In genomic region chr17:63699638-63700527, GRCh38 we compare ENCODE assay signal across 9 cellular contexts. TPM values are rescaled to one million over a fixed set of nuclear protein-coding genes. Genes with fewer than 3 reads are reported as not detected.
DNase-seq lines count a peak whose midpoint lies in the region; ATAC-seq and TF ChIP-seq lines count a peak whose summit lies in the region.
"Had no signal": no experiment of that assay in that cellular context is flagged by ENCODE, and none has a peak within 500 bp of the region (broad histone marks: within the 10 kb centered on the region; RNA-seq: fewer than 3 reads in every experiment).

LIMD2 (minus strand) TSS chr17:63700125; CDS start chr17:63699298, 827 bp downstream.

- intact Hi-C loops in HCT116 (cut with micrococcal nuclease): loop anchor here (5.0 kb wide), 2 partner anchors 127 to 273 kb away; partner anchors contain the start of genes FTSJ3 and PSMC5
- intact Hi-C loops in activated CD4-positive, alpha-beta T cell treated with anti-CD3 and anti-CD28 coated beads, Interleukin-2, amount 10 ng/mL, durations not matched to agents 24 days and 14 days (cut with micrococcal nuclease): loop anchor here (1.0 to 5.0 kb wide), 5 partner anchors 78 to 273 kb away; partner anchors contain the start of genes DCAF7, MAP3K3 and SMARCD2

- H3K9me3 Mint-ChIP-seq in activated CD4-positive, alpha-beta T cell treated with anti-CD3 and anti-CD28 coated beads, Interleukin-2, amount 10 ng/mL, durations not matched to agents 24 days and 14 days: no peaks in the 10 kb centered on the region
- no peaks in the 10 kb centered on the region for H3K9me3 Mint-ChIP-seq in memory B cell

- no peaks in the 10 kb centered on the region for H3K36me3 ChIP-seq in HCT116 (ENCODE audit: control insufficient read depth in 1 of 2, insufficient read depth in 2 of 2, low read length in 2 of 2)

- no peak for TF ChIP-seq CTCF in HCT116 (IDR thresholded peaks at IDR 0.05 in 2 of 3, conservative IDR thresholded peaks at IDR 0.05 in 1 of 3; ENCODE audit: borderline replicate concordance in 1 of 3, insufficient read depth in 1 of 3, low read depth in 2 of 3, low read length in 2 of 3)

- POLR2A ChIA-PET in HCT116 (lab: Charles Lee): no interaction called here

- peak within 1 kb of the TSS; percentile 92 for H3K4me2 ChIP-seq in HCT116 (ENCODE audit: low read length)

- no TSS peak for BruUV-seq in HCT116 (replicated peaks; lab: Mats Ljungman, UMichigan)

- H3K4me1 ChIP-seq in HCT116 (ENCODE audit: control insufficient read depth in 1 of 2, insufficient read depth in 2 of 2, low read length in 2 of 2): peaks cover 5 to 30% of the 10 kb centered on the region in 2 experiments

- peak within 1 kb of the TSS; percentile 93 for H3K4me3 Mint-ChIP-seq in activated CD4-positive, alpha-beta T cell treated with anti-CD3 and anti-CD28 coated beads, Interleukin-2, amount 10 ng/mL, durations not matched to agents 24 days and 14 days
- H3K4me3 Mint-ChIP-seq in memory B cell: peak within 1 kb of the TSS; percentile 96

- TF ChIP-seq RAD21 in HCT116 (IDR thresholded peaks at IDR 0.05; ENCODE audit: low read depth): no peak

- RAD21 ChIA-PET in HCT116 (lab: Charles Lee; ENCODE audit: low non-redundant PET in 1 of 2, low total read pairs in 2 of 2, uncharacterized antibody in 2 of 2, unreplicated experiment in 2 of 2): no interaction called here

- no peak within 1 kb of the TSS for H2AFZ ChIP-seq in HCT116 (ENCODE audit: low read depth, low read length, poor library complexity, severe bottlenecking)

- H3K27me3 ChIP-seq in HCT116 (ENCODE audit: insufficient read depth, low read length): no peaks in the 10 kb centered on the region

- H3K4me1 Mint-ChIP-seq in activated CD4-positive, alpha-beta T cell treated with anti-CD3 and anti-CD28 coated beads, Interleukin-2, amount 10 ng/mL, durations not matched to agents 24 days and 14 days: peaks cover 56% of the 10 kb centered on the region
- peaks cover 48% of the 10 kb centered on the region for H3K4me1 Mint-ChIP-seq in memory B cell

- H3K4me3 ChIP-seq in HCT116 (replicated peaks in 1 of 2; ENCODE audit: low read depth in 1 of 2, low read length in 2 of 2): peak within 1 kb of the TSS; percentile 36 to 60

- H3K36me3 Mint-ChIP-seq in activated CD4-positive, alpha-beta T cell treated with anti-CD3 and anti-CD28 coated beads, Interleukin-2, amount 10 ng/mL, durations not matched to agents 24 days and 14 days (ENCODE audit: low read depth): peaks cover 45% of the 10 kb centered on the region
- H3K36me3 Mint-ChIP-seq in memory B cell: peaks cover 11% of the 10 kb centered on the region

- no peaks in the 10 kb centered on the region for H3K9me3 ChIP-seq in HCT116 (ENCODE audit: control insufficient read depth in 1 of 2, insufficient read depth in 1 of 2, low read depth in 1 of 2, low read length in 2 of 2)

- CTCF ChIA-PET in HCT116 (lab: Charles Lee): no interaction called here

- H4K20me1 ChIP-seq in HCT116 (ENCODE audit: insufficient read depth): no peaks in the 10 kb centered on the region

- TF ChIP-seq POLR2A in HCT116 (IDR thresholded peaks at IDR 0.05; ENCODE audit: borderline replicate concordance, extremely low read depth, insufficient read depth, insufficient read length): no peak

- H3K27ac Mint-ChIP-seq in activated CD4-positive, alpha-beta T cell treated with anti-CD3 and anti-CD28 coated beads, Interleukin-2, amount 10 ng/mL, durations not matched to agents 24 days and 14 days: peak within 1 kb of the TSS; percentile 97
- peak within 1 kb of the TSS; percentile 97 for H3K27ac Mint-ChIP-seq in memory B cell

- no peaks in the 10 kb centered on the region for H3K79me2 ChIP-seq in HCT116 (ENCODE audit: insufficient read depth, low read length)

- DNase-seq in DMS53 treated with DMSO at 0.1 percent for 48 hours (lab: John Stamatoyannopoulos, UW; ENCODE audit: unreplicated experiment): peak; percentile 13
- no peak for DNase-seq in HCT116 (ENCODE audit: low read depth, low spot score)
- peak; percentile 35 for DNase-seq in NCI-H2107 treated with DMSO at 0.1 percent for 48 hours (lab: John Stamatoyannopoulos, UW; ENCODE audit: unreplicated experiment)
- peak; percentile 93 for DNase-seq in activated CD4-positive, alpha-beta T cell treated with anti-CD3 and anti-CD28 coated beads, Interleukin-2, amount 10 ng/mL, durations not matched to agents 24 days and 14 days
- peak; percentile 61 for DNase-seq in dermis blood vessel endothelial cell
- DNase-seq in memory B cell (ENCODE audit: low spot score in 2 of 2): peak; percentile 77 to 85
- DNase-seq in stimulated activated CD8-positive, alpha-beta memory T cell treated with anti-CD3 and anti-CD28 coated beads, Interleukin-15, amount 100 ng/mL, for 1 hour (ENCODE audit: low read depth): peak; percentile 77
- DNase-seq in SHP77 treated with DMSO at 0.1 percent for 48 hours (lab: John Stamatoyannopoulos, UW): no peak

- peak within 1 kb of the TSS; percentile 44; the same call in 1 of the 2 replicates for H3K27ac ChIP-seq in HCT116 (ENCODE audit: low read depth, low read length)
- H3K27ac ChIP-seq: epithelial cell of prostate had no signal

- H3K27me3 Mint-ChIP-seq in activated CD4-positive, alpha-beta T cell treated with anti-CD3 and anti-CD28 coated beads, Interleukin-2, amount 10 ng/mL, durations not matched to agents 24 days and 14 days: no peaks in the 10 kb centered on the region
- no peaks in the 10 kb centered on the region for H3K27me3 Mint-ChIP-seq in memory B cell

- peak; percentile 62 for ATAC-seq in HCT116
- peak; percentile 25 for ATAC-seq in memory B cell (ENCODE audit: low read depth)

- no peaks in the 10 kb centered on the region for H3K9me2 ChIP-seq in HCT116 (ENCODE audit: insufficient read depth)

- peak within 1 kb of the TSS; percentile 51 for H3K9ac ChIP-seq in HCT116 (ENCODE audit: low read length)

TF ChIP-seq in HCT116, 20 proteins besides CTCF, POLR2A, EP300 and RAD21:
- peak; percentile 70; the same call in 1 of the 2 replicates for TF ChIP-seq ZFX (IDR thresholded peaks at IDR 0.05)
- no peak for TF ChIP-seq YY1 (IDR thresholded peaks at IDR 0.05; ENCODE audit: extremely low read depth, insufficient replicate concordance, low read depth, low read length)
- no peak for TF ChIP-seq ELF1 (IDR thresholded peaks at IDR 0.05; ENCODE audit: borderline replicate concordance, low read depth)
- TF ChIP-seq TCF7L2 (IDR thresholded peaks at IDR 0.05; ENCODE audit: borderline replicate concordance, extremely low read depth, insufficient read depth, insufficient read length): peak; percentile 21
- TF ChIP-seq EZH2 (IDR thresholded peaks at IDR 0.05): no peak
- no peak for TF ChIP-seq FOSL1 (IDR thresholded peaks at IDR 0.05; ENCODE audit: low read depth)
- TF ChIP-seq POLR2AphosphoS5 (IDR thresholded peaks at IDR 0.05; ENCODE audit: low read depth, low read length): peak; percentile 17; the same call in 1 of the 2 replicates
- TF ChIP-seq ZBTB33 (IDR thresholded peaks at IDR 0.05; ENCODE audit: extremely low read depth, insufficient replicate concordance, low read length): no peak
- TF ChIP-seq SIN3A (IDR thresholded peaks at IDR 0.05; ENCODE audit: low read depth): no peak
- no peak for TF ChIP-seq ZNF274 (IDR thresholded peaks at IDR 0.05; ENCODE audit: low read depth, low read length)
- no peak for TF ChIP-seq EGR1 (IDR thresholded peaks at IDR 0.05; ENCODE audit: low read depth)
- no peak for TF ChIP-seq ATF3 (IDR thresholded peaks at IDR 0.05)

RNA-seq across cellular contexts. Expression of gene LIMD2, which starts in this region (rescaled TPM):
- total RNA-seq in HCT116 (2021; ENCODE audit: unreplicated experiment) (8.4 TPM), dermis blood vessel endothelial cell (46.5 and 64.4 TPM in 2 replicates)
- polyA plus RNA-seq in HCT116 (2012): 6.0 and 7.0 TPM in 2 replicates
- 202 and 204 TPM in 2 replicates for total RNA-seq in activated CD4-positive, alpha-beta T cell treated with anti-CD3 and anti-CD28 coated beads, Interleukin-2, amount 10 ng/mL, durations not matched to agents 24 days and 14 days

Comparison
In these comparisons a context has a peak if more than half of its experiments do, and no peak if none do; other contexts are left out.
1. DNase-seq: peak in DMS53 treated with DMSO at 0.1 percent for 48 hours (single experiment), NCI-H2107 treated with DMSO at 0.1 percent for 48 hours (single experiment), activated CD4-positive, alpha-beta T cell treated with anti-CD3 and anti-CD28 coated beads, Interleukin-2, amount 10 ng/mL, durations not matched to agents 24 days and 14 days (single experiment), dermis blood vessel endothelial cell (single experiment), memory B cell (2 of 2) and stimulated activated CD8-positive, alpha-beta memory T cell treated with anti-CD3 and anti-CD28 coated beads, Interleukin-15, amount 100 ng/mL, for 1 hour (single experiment); none in HCT116 (single experiment) and SHP77 treated with DMSO at 0.1 percent for 48 hours (single experiment).